In genomic region chr9:123679330-123679987, GRCh38 we compare ENCODE assay signal across 1 cellular context.
TF ChIP-seq lines count a peak whose summit lies in the region.

No MANE protein-coding gene starts in this region.

TF ChIP-seq in HepG2, 621 proteins besides CTCF, POLR2A, EP300 and RAD21 (continued from another document and continues in another):
- TF ChIP-seq, protein P1, sequence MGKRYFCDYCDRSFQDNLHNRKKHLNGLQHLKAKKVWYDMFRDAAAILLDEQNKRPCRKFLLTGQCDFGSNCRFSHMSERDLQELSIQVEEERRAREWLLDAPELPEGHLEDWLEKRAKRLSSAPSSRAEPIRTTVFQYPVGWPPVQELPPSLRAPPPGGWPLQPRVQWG (CRISPR knock-in tag; IDR thresholded peaks at IDR 0.05; ENCODE audit: borderline replicate concordance, low read depth) = no peak
- TF ChIP-seq ZNF317 (CRISPR knock-in tag; IDR thresholded peaks at IDR 0.05) (peak; percentile 67; the same call in 1 of the 2 replicates), STAG1 (CRISPR knock-in tag; IDR thresholded peaks at IDR 0.05) (peak; percentile 20; the same call in 1 of the 2 replicates), GATAD2A (CRISPR knock-in tag; IDR thresholded peaks at IDR 0.05) (peak; percentile 86), ZNF264 (CRISPR knock-in tag; IDR thresholded peaks at IDR 0.05) (peak; percentile 27; the same call in 1 of the 2 replicates), PATZ1 (CRISPR knock-in tag; IDR thresholded peaks at IDR 0.05) (peak; percentile 33; the same call in 1 of the 2 replicates), HNF1B (CRISPR knock-in tag; IDR thresholded peaks at IDR 0.05) (peak; percentile 67), IRF2 (CRISPR knock-in tag; IDR thresholded peaks at IDR 0.05) (peak; percentile 86), ARID5B (CRISPR knock-in tag; IDR thresholded peaks at IDR 0.05) (peak; percentile 83), TARDBP (CRISPR knock-in tag; IDR thresholded peaks at IDR 0.05) (peak; percentile 64; the same call in 1 of the 2 replicates), MYC (CRISPR knock-in tag; IDR thresholded peaks at IDR 0.05; ENCODE audit: borderline replicate concordance) (peak; percentile 42; the same call in 1 of the 2 replicates), CBX1 (IDR thresholded peaks at IDR 0.05; ENCODE audit: low read depth) (peak; percentile 70), ZNF713 (CRISPR knock-in tag; IDR thresholded peaks at IDR 0.05) (peak; percentile 28; the same call in 1 of the 2 replicates), KAT8 (CRISPR knock-in tag; IDR thresholded peaks at IDR 0.05) (0 out of 2 replicates have a peak, but pooled peaks have one; percentile 51), RXRB (CRISPR knock-in tag; IDR thresholded peaks at IDR 0.05; ENCODE audit: borderline replicate concordance) (0 out of 2 replicates have a peak, but pooled peaks have one; percentile 54), PHF21A (CRISPR knock-in tag; IDR thresholded peaks at IDR 0.05) (peak; percentile 74), PITX1 (CRISPR knock-in tag; IDR thresholded peaks at IDR 0.05) (peak; percentile 63; the same call in 1 of the 2 replicates), ZSCAN29 (CRISPR knock-in tag; conservative IDR thresholded peaks at IDR 0.05) (0 out of 2 replicates have a peak, but pooled peaks have one; percentile 30), SAP130 (CRISPR knock-in tag; IDR thresholded peaks at IDR 0.05; ENCODE audit: low read depth) (peak; percentile 88), CEBPG (CRISPR knock-in tag; IDR thresholded peaks at IDR 0.05) (0 out of 2 replicates have a peak, but pooled peaks have one; percentile 17), ETV5 (CRISPR knock-in tag; IDR thresholded peaks at IDR 0.05; ENCODE audit: borderline replicate concordance) (peak; percentile 86; the same call in 1 of the 2 replicates), ZNF639 (CRISPR knock-in tag; conservative IDR thresholded peaks at IDR 0.05) (0 out of 2 replicates have a peak, but pooled peaks have one; percentile 28), REL (CRISPR knock-in tag; conservative IDR thresholded peaks at IDR 0.05) (no peak), ZKSCAN8 (CRISPR knock-in tag; IDR thresholded peaks at IDR 0.05; ENCODE audit: borderline replicate concordance) (0 out of 2 replicates have a peak, but pooled peaks have one; percentile 53), DRAP1 (CRISPR knock-in tag; IDR thresholded peaks at IDR 0.05) (peak; percentile 42; the same call in 1 of the 2 replicates), ZNF589 (CRISPR knock-in tag; conservative IDR thresholded peaks at IDR 0.05) (0 out of 2 replicates have a peak, but pooled peaks have one; percentile 42), FOXP1 (IDR thresholded peaks at IDR 0.05) (no peak), FOXP1 (CRISPR knock-in tag; IDR thresholded peaks at IDR 0.05) (peak; percentile 86; the same call in 1 of the 2 replicates), RARA (CRISPR knock-in tag; IDR thresholded peaks at IDR 0.05) (peak; percentile 73), LCORL (IDR thresholded peaks at IDR 0.05) (no peak), LCORL (CRISPR knock-in tag; IDR thresholded peaks at IDR 0.05) (peak; percentile 60; the same call in 1 of the 2 replicates), ZNF232 (CRISPR knock-in tag; IDR thresholded peaks at IDR 0.05; ENCODE audit: borderline replicate concordance) (peak; percentile 44; the same call in 1 of the 2 replicates), TFAP4 (IDR thresholded peaks at IDR 0.05; ENCODE audit: borderline replicate concordance, low read depth) (peak; percentile 88), ZNF24 (IDR thresholded peaks at IDR 0.05) (no peak), REXO4 (CRISPR knock-in tag; IDR thresholded peaks at IDR 0.05; ENCODE audit: borderline replicate concordance) (no peak), ERF (CRISPR knock-in tag; IDR thresholded peaks at IDR 0.05) (peak; percentile 84)
- TF ChIP-seq, protein P2, sequence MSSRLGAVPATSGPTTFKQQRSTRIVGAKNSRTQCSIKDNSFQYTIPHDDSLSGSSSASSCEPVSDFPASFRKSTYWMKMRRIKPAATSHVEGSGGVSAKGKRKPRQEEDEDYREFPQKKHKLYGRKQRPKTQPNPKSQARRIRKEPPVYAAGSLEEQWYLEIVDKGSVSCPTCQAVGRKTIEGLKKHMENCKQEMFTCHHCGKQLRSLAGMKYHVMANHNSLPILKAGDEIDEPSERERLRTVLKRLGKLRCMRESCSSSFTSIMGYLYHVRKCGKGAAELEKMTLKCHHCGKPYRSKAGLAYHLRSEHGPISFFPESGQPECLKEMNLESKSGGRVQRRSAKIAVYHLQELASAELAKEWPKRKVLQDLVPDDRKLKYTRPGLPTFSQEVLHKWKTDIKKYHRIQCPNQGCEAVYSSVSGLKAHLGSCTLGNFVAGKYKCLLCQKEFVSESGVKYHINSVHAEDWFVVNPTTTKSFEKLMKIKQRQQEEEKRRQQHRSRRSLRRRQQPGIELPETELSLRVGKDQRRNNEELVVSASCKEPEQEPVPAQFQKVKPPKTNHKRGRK (CRISPR knock-in tag; IDR thresholded peaks at IDR 0.05) = peak; percentile 30; the same call in 1 of the 2 replicates
- TF ChIP-seq, protein P3, sequence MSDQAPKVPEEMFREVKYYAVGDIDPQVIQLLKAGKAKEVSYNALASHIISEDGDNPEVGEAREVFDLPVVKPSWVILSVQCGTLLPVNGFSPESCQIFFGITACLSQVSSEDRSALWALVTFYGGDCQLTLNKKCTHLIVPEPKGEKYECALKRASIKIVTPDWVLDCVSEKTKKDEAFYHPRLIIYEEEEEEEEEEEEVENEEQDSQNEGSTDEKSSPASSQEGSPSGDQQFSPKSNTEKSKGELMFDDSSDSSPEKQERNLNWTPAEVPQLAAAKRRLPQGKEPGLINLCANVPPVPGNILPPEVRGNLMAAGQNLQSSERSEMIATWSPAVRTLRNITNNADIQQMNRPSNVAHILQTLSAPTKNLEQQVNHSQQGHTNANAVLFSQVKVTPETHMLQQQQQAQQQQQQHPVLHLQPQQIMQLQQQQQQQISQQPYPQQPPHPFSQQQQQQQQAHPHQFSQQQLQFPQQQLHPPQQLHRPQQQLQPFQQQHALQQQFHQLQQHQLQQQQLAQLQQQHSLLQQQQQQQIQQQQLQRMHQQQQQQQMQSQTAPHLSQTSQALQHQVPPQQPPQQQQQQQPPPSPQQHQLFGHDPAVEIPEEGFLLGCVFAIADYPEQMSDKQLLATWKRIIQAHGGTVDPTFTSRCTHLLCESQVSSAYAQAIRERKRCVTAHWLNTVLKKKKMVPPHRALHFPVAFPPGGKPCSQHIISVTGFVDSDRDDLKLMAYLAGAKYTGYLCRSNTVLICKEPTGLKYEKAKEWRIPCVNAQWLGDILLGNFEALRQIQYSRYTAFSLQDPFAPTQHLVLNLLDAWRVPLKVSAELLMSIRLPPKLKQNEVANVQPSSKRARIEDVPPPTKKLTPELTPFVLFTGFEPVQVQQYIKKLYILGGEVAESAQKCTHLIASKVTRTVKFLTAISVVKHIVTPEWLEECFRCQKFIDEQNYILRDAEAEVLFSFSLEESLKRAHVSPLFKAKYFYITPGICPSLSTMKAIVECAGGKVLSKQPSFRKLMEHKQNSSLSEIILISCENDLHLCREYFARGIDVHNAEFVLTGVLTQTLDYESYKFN (CRISPR knock-in tag; conservative IDR thresholded peaks at IDR 0.05) = peak; percentile 87
- TF ChIP-seq, protein P4, sequence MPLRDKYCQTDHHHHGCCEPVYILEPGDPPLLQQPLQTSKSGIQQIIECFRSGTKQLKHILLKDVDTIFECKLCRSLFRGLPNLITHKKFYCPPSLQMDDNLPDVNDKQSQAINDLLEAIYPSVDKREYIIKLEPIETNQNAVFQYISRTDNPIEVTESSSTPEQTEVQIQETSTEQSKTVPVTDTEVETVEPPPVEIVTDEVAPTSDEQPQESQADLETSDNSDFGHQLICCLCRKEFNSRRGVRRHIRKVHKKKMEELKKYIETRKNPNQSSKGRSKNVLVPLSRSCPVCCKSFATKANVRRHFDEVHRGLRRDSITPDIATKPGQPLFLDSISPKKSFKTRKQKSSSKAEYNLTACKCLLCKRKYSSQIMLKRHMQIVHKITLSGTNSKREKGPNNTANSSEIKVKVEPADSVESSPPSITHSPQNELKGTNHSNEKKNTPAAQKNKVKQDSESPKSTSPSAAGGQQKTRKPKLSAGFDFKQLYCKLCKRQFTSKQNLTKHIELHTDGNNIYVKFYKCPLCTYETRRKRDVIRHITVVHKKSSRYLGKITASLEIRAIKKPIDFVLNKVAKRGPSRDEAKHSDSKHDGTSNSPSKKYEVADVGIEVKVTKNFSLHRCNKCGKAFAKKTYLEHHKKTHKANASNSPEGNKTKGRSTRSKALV (CRISPR knock-in tag; IDR thresholded peaks at IDR 0.05) = 0 out of 2 replicates have a peak, but pooled peaks have one; percentile 43
- TF ChIP-seq, protein P5, sequence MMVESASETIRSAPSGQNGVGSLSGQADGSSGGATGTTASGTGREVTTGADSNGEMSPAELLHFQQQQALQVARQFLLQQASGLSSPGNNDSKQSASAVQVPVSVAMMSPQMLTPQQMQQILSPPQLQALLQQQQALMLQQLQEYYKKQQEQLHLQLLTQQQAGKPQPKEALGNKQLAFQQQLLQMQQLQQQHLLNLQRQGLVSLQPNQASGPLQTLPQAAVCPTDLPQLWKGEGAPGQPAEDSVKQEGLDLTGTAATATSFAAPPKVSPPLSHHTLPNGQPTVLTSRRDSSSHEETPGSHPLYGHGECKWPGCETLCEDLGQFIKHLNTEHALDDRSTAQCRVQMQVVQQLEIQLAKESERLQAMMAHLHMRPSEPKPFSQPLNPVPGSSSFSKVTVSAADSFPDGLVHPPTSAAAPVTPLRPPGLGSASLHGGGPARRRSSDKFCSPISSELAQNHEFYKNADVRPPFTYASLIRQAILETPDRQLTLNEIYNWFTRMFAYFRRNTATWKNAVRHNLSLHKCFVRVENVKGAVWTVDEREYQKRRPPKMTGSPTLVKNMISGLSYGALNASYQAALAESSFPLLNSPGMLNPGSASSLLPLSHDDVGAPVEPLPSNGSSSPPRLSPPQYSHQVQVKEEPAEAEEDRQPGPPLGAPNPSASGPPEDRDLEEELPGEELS (CRISPR knock-in tag; IDR thresholded peaks at IDR 0.05) = peak; percentile 91
